ENCODE assay signal across 20 cellular contexts in genomic region chr6:110055387-110055735, GRCh38.
DNase-seq lines count a peak whose midpoint lies in the region; ATAC-seq and TF ChIP-seq lines count a peak whose summit lies in the region.
"Had no signal": no experiment of that assay in that cellular context is flagged by ENCODE, and none has a peak within 500 bp of the region (broad histone marks: within the 10 kb centered on the region; RNA-seq: fewer than 3 reads in every experiment).

No MANE protein-coding gene starts in this region.

- CTCF ChIA-PET in MCF 10A (lab: Yijun Ruan, JAX), result interaction anchor here (0.5 to 6.5 kb wide), 9 partner anchors 12 to 581 kb away, joined by 3 to 77 read pairs (median 4); no protein-coding TSS in a partner anchor

- H3K4me3 Mint-ChIP-seq in MCF 10A (ENCODE audit: unreplicated experiment), result no peak overlapping the region
- H3K4me3 Mint-ChIP-seq: activated CD8-positive, alpha-beta T cell treated with anti-CD3 and anti-CD28 coated beads for 36 hours; activated naive CD8-positive, alpha-beta T cell treated with anti-CD3 and anti-CD28 coated beads, Interleukin-2, amount 10 ng/mL, durations not matched to agents 7 days and 5 days; activated T-helper 1 cell treated with anti-CD3 and anti-CD28 coated beads, Interleukin-12 subunit alpha, Interleukin-12 subunit beta, Interleukin-2, Interleukin-4 antibody, amounts not matched to agents 30 ng/mL and 10 ng/mL and 1 ng/mL, durations not matched to agents 14 hours and 24 hours and 36 hours; CD4-positive, CD25-positive, alpha-beta regulatory T cell; memory B cell; nephron had no signal

- H3K4me1 Mint-ChIP-seq in MCF 10A (ENCODE audit: insufficient read depth, unreplicated experiment), result no peaks in the 10 kb centered on the region
- H3K4me1 Mint-ChIP-seq: activated naive CD8-positive, alpha-beta T cell treated with anti-CD3 and anti-CD28 coated beads, Interleukin-2, amount 10 ng/mL, durations not matched to agents 7 days and 5 days; CD4-positive, CD25-positive, alpha-beta regulatory T cell; memory B cell; nephron had no signal

- POLR2A ChIA-PET in MCF 10A (lab: Yijun Ruan, JAX), result interaction anchor here (0.7 kb wide), 1 partner anchor 12 kb away, joined by 3 read pairs; no protein-coding TSS in a partner anchor

- ATAC-seq in GM18519 (IDR thresholded peaks at IDR 0.05; ENCODE audit: low FRiP score, unreplicated experiment) (no peak), HG03159 (IDR thresholded peaks at IDR 0.05; ENCODE audit: unreplicated experiment) (no peak)
- ATAC-seq: A549; activated CD8-positive, alpha-beta T cell treated with anti-CD3 and anti-CD28 coated beads for 36 hours; heart left ventricle; stimulated activated naive CD8-positive, alpha-beta T cell treated with anti-CD3 and anti-CD28 coated beads, Interleukin-15, Interleukin-2, amounts not matched to agents 100 U/mL and 50 U/mL, for 24 hours had no signal

- H3K4me1 ChIP-seq in breast epithelium, result no peaks in the 10 kb centered on the region
- H3K4me1 ChIP-seq in colonic mucosa, result no peaks in the 10 kb centered on the region
- H3K4me1 ChIP-seq: A549 had no signal

- H3K36me3 ChIP-seq in breast epithelium (no peaks in the 10 kb centered on the region), colonic mucosa (no peaks in the 10 kb centered on the region)
- H3K36me3 ChIP-seq: heart left ventricle had no signal

- H3K4me3 ChIP-seq in breast epithelium (no peak overlapping the region), colonic mucosa (no peak overlapping the region)
- H3K4me3 ChIP-seq: A549, heart left ventricle had no signal

- no peak for TF ChIP-seq CTCF in MCF 10A (IDR thresholded peaks at IDR 0.05; ENCODE audit: unreplicated experiment)
- TF ChIP-seq CTCF in breast epithelium (IDR thresholded peaks at IDR 0.05), result no peak
- no peak for TF ChIP-seq CTCF in colonic mucosa (IDR thresholded peaks at IDR 0.05)

- H3K27ac ChIP-seq in breast epithelium (no peak overlapping the region), colonic mucosa (no peak overlapping the region)
- H3K27ac ChIP-seq: A549, heart left ventricle had no signal

- intact Hi-C loops in MCF 10A (cut with micrococcal nuclease) (no loop called here), breast epithelium (cut with DNase I; ENCODE audit: low total_unique reads) (no loop called here), colonic mucosa (cut with DNase I) (no loop called here)

- H3K36me3 Mint-ChIP-seq in MCF 10A (ENCODE audit: insufficient read depth, unreplicated experiment), result no peaks in the 10 kb centered on the region
- H3K36me3 Mint-ChIP-seq: activated naive CD8-positive, alpha-beta T cell treated with anti-CD3 and anti-CD28 coated beads, Interleukin-2, amount 10 ng/mL, durations not matched to agents 7 days and 5 days; CD4-positive, CD25-positive, alpha-beta regulatory T cell; memory B cell had no signal

- no peaks in the 10 kb centered on the region for H3K9me3 Mint-ChIP-seq in MCF 10A (ENCODE audit: unreplicated experiment)
- H3K9me3 Mint-ChIP-seq: activated CD8-positive, alpha-beta T cell treated with anti-CD3 and anti-CD28 coated beads for 36 hours; activated naive CD8-positive, alpha-beta T cell treated with anti-CD3 and anti-CD28 coated beads, Interleukin-2, amount 10 ng/mL, durations not matched to agents 7 days and 5 days; activated T-helper 1 cell treated with anti-CD3 and anti-CD28 coated beads, Interleukin-12 subunit alpha, Interleukin-12 subunit beta, Interleukin-2, Interleukin-4 antibody, amounts not matched to agents 30 ng/mL and 10 ng/mL and 1 ng/mL, durations not matched to agents 14 hours and 24 hours and 36 hours; CD4-positive, CD25-positive, alpha-beta regulatory T cell; memory B cell; nephron had no signal

- H3K27me3 ChIP-seq in breast epithelium, result no peaks in the 10 kb centered on the region
- H3K27me3 ChIP-seq in colonic mucosa, result no peaks in the 10 kb centered on the region

- TF ChIP-seq POLR2A in breast epithelium (IDR thresholded peaks at IDR 0.05), result no peak

- BruUV-seq in MCF 10A (replicated peaks; lab: Mats Ljungman, UMichigan), result no TSS peak

- H3K27me3 Mint-ChIP-seq in MCF 10A (ENCODE audit: insufficient read depth, unreplicated experiment), result peaks cover 28% of the 10 kb centered on the region

- DNase-seq in MCF 10A (ENCODE audit: unreplicated experiment) (peak; percentile 13), breast epithelium (ENCODE audit: low spot score in 2 of 2) (no peak), NCI-H345 treated with DMSO at 0.1 percent for 48 hours (lab: John Stamatoyannopoulos, UW; ENCODE audit: unreplicated experiment) (peak; percentile 43), SHP77 treated with DMSO at 0.1 percent for 48 hours (lab: John Stamatoyannopoulos, UW) (peak; percentile 71), colonic mucosa (no peak), nucleus accumbens (lab: John Stamatoyannopoulos, UW) (no peak)
- DNase-seq: activated CD8-positive, alpha-beta T cell treated with anti-CD3 and anti-CD28 coated beads for 36 hours; activated naive CD8-positive, alpha-beta T cell treated with anti-CD3 and anti-CD28 coated beads, Interleukin-2, amount 10 ng/mL, durations not matched to agents 7 days and 5 days; CD4-positive, CD25-positive, alpha-beta regulatory T cell; heart left ventricle; islet precursor cell; NCI-H226; stimulated activated naive CD8-positive, alpha-beta T cell treated with anti-CD3 and anti-CD28 coated beads, Interleukin-15, Interleukin-2, amounts not matched to agents 100 U/mL and 50 U/mL, for 24 hours; SW 1271 had no signal

- H3K27ac Mint-ChIP-seq in MCF 10A (ENCODE audit: low read depth, unreplicated experiment), result no peak overlapping the region
- H3K27ac Mint-ChIP-seq: activated CD8-positive, alpha-beta T cell treated with anti-CD3 and anti-CD28 coated beads for 36 hours; activated naive CD8-positive, alpha-beta T cell treated with anti-CD3 and anti-CD28 coated beads, Interleukin-2, amount 10 ng/mL, durations not matched to agents 7 days and 5 days; activated T-helper 1 cell treated with anti-CD3 and anti-CD28 coated beads, Interleukin-12 subunit alpha, Interleukin-12 subunit beta, Interleukin-2, Interleukin-4 antibody, amounts not matched to agents 30 ng/mL and 10 ng/mL and 1 ng/mL, durations not matched to agents 14 hours and 24 hours and 36 hours; CD4-positive, CD25-positive, alpha-beta regulatory T cell; memory B cell; nephron had no signal

- H3K9me3 ChIP-seq in breast epithelium, result no peaks in the 10 kb centered on the region
- no peaks in the 10 kb centered on the region for H3K9me3 ChIP-seq in colonic mucosa
- H3K9me3 ChIP-seq: A549, heart left ventricle had no signal

- no peak overlapping the region for H3K9ac ChIP-seq in colonic mucosa (ENCODE audit: low read depth in 2 of 2, low read length in 2 of 2)

Comparison
In these comparisons a context has a peak if more than half of its experiments do, and no peak if none do; other contexts are left out.
1. DNase-seq: peak in MCF 10A (single experiment), NCI-H345 treated with DMSO at 0.1 percent for 48 hours (single experiment) and SHP77 treated with DMSO at 0.1 percent for 48 hours (single experiment); none in breast epithelium (0 of 2), colonic mucosa (single experiment) and nucleus accumbens (0 of 56).